In genomic region chr11:69156673-69157155, GRCh38 we compare ENCODE assay signal across 9 cellular contexts. TPM values are rescaled to one million over a fixed set of nuclear protein-coding genes. Genes with fewer than 3 reads are reported as not detected.
DNase-seq lines count a peak whose midpoint lies in the region; ATAC-seq and TF ChIP-seq lines count a peak whose summit lies in the region.
"Had no signal": no experiment of that assay in that cellular context is flagged by ENCODE, and none has a peak within 500 bp of the region (broad histone marks: within the 10 kb centered on the region; RNA-seq: fewer than 3 reads in every experiment).

No MANE protein-coding gene starts in this region.

- DNase-seq in HuH-7.5 (ENCODE audit: low spot score) (peak; percentile 93), breast epithelium (ENCODE audit: low spot score in 2 of 2) (no peak), lower lobe of right lung (peak; percentile 72), thoracic aorta (ENCODE audit: low spot score) (no peak), COR-L47 (lab: John Stamatoyannopoulos, UW) (no peak)
- DNase-seq: stimulated activated CD4-positive, alpha-beta T cell treated with anti-CD3 and anti-CD28 coated beads, Interleukin-12 subunit alpha, Interleukin-12 subunit beta, amount 100 ng/mL, for 4 hours; T-helper 9 cell had no signal

- no peak for TF ChIP-seq POLR2A in breast epithelium (IDR thresholded peaks at IDR 0.05)

- no peak for TF ChIP-seq CTCF in breast epithelium (IDR thresholded peaks at IDR 0.05)
- no peak for TF ChIP-seq CTCF in lower lobe of right lung (IDR thresholded peaks at IDR 0.05)
- no peak for TF ChIP-seq CTCF in thoracic aorta (IDR thresholded peaks at IDR 0.05)

- H3K27me3 ChIP-seq in breast epithelium (no peaks in the 10 kb centered on the region), lower lobe of right lung (ENCODE audit: low read depth) (peaks cover 7% of the 10 kb centered on the region), thoracic aorta (replicated peaks; ENCODE audit: insufficient read depth) (no peaks in the 10 kb centered on the region)

- H3K36me3 ChIP-seq in breast epithelium (no peaks in the 10 kb centered on the region), lower lobe of right lung (no peaks in the 10 kb centered on the region), thoracic aorta (no peaks in the 10 kb centered on the region)

- peak; percentile 59 to 75 for ATAC-seq in lower lobe of right lung
- no peak for ATAC-seq in thoracic aorta (ENCODE audit: insufficient number of reproducible peaks, low FRiP score, low read depth)
- ATAC-seq in GM21367 (IDR thresholded peaks at IDR 0.05; ENCODE audit: unreplicated experiment), result no peak
- no peak for ATAC-seq in GM21528 (IDR thresholded peaks at IDR 0.05; ENCODE audit: low FRiP score, unreplicated experiment)

- intact Hi-C loops in breast epithelium (cut with DNase I; ENCODE audit: low total_unique reads), result no loop called here
- intact Hi-C loops in lower lobe of right lung (cut with DNase I), result no loop called here

- H3K4me1 ChIP-seq in breast epithelium (peaks cover 0 to 8% of the 10 kb centered on the region in 2 donors), lower lobe of right lung (peaks cover 21% of the 10 kb centered on the region), thoracic aorta (ENCODE audit: control insufficient read depth in 1 of 2, low read depth in 2 of 2) (peaks cover 0 to 17% of the 10 kb centered on the region in 2 donors)

- H3K4me3 ChIP-seq in breast epithelium (peak overlapping the region in 2 of 3 donors; percentile 32 to 33), lower lobe of right lung (peak overlapping the region; percentile 25), thoracic aorta (peak overlapping the region; percentile 61)

- H3K27ac ChIP-seq in breast epithelium, result peak overlapping the region; percentile 16 to 44
- H3K27ac ChIP-seq in lower lobe of right lung, result no peak overlapping the region
- H3K27ac ChIP-seq in thoracic aorta, result peak overlapping the region in 1 of 2 donors; percentile 42

- H3K9me3 ChIP-seq in breast epithelium, result no peaks in the 10 kb centered on the region
- H3K9me3 ChIP-seq in lower lobe of right lung, result no peaks in the 10 kb centered on the region
- no peaks in the 10 kb centered on the region for H3K9me3 ChIP-seq in thoracic aorta

RNA-seq across cellular contexts. Expression of gene SMIM38, which starts 1.0 kb away (rescaled TPM):
- total RNA-seq in breast epithelium (1 to 10 TPM in 2 of 3 donors, under 1 TPM in 1; 0.32 to 2.6 (median 1.6) TPM), lower lobe of right lung (not detected), thoracic aorta (1 to 10 TPM; 3.0 to 4.2 TPM)

Comparison
In these comparisons a context has a peak if more than half of its experiments do, and no peak if none do; other contexts are left out.
1. DNase-seq: peak in HuH-7.5 (single experiment) and lower lobe of right lung (single experiment); none in breast epithelium (0 of 2), thoracic aorta (single experiment) and COR-L47 (single experiment).
2. ATAC-seq: peak in lower lobe of right lung (2 of 2); none in thoracic aorta (single experiment), GM21367 (single experiment) and GM21528 (single experiment).
3. Peak in every context shown above with its lines, with median percentiles within 50 percentile points of each other: H3K4me3 ChIP-seq.